Comparison of ENCODE assay signal across 14 cellular contexts in the genomic region with DNA sequence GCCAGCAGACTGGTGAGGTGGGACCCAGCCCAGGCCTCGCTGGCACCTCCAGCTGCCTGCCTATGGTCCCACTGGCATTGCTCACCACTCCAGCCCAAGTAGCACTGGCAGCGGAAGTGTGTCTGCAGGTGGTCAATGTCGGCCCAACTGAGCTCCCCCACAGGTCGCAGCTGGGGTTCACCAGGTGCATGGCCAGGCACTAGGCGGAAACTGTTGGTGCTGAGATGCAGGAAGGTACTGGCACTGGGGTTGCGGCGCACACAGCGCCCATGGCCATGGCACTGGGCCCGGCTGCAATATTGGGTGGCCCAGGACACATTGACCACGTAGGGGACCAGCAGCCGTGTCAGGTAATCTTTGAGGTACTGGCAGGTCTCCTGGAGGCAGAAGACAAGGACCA. TPM values are rescaled to one million over a fixed set of nuclear protein-coding genes. Genes with fewer than 3 reads are reported as not detected.
A peak's percentile ranks its signal among the peaks of the same experiment; 100 is the strongest.
DNase-seq lines count a peak whose midpoint lies in the region; ATAC-seq and TF ChIP-seq lines count a peak whose summit lies in the region.
"Had no signal": no experiment of that assay in that cellular context is flagged by ENCODE, and none has a peak within 500 bp of the region (broad histone marks: within the 10 kb centered on the region; RNA-seq: fewer than 3 reads in every experiment).

No MANE protein-coding gene starts in this region.

- H3K4me3 ChIP-seq in left ventricle myocardium inferior: peak overlapping the region; percentile 86
- H3K4me3 ChIP-seq in esophagus (ENCODE audit: low read depth in 1 of 2, low read length in 2 of 2): no peak overlapping the region
- H3K4me3 ChIP-seq in neural cell (ENCODE audit: low read length): peak overlapping the region; percentile 93

- no peak overlapping the region for H2AFZ ChIP-seq in neural cell (ENCODE audit: low read depth, low read length)

- TF ChIP-seq CTCF in left ventricle myocardium inferior (IDR thresholded peaks at IDR 0.05; ENCODE audit: borderline replicate concordance): no peak
- TF ChIP-seq CTCF in neural cell (IDR thresholded peaks at IDR 0.05; ENCODE audit: poor library complexity, severe bottlenecking): no peak

- no peaks in the 10 kb centered on the region for H3K9me2 ChIP-seq in neural cell (ENCODE audit: insufficient read depth, low read length)

- H3K36me3 ChIP-seq in left ventricle myocardium inferior (peaks cover 45% of the 10 kb centered on the region), esophagus (ENCODE audit: control insufficient read depth in 2 of 2, insufficient read depth in 2 of 2, low read length in 1 of 2) (peaks cover 0 to 10% of the 10 kb centered on the region in 2 donors), neural cell (ENCODE audit: insufficient read depth, low read length) (no peaks in the 10 kb centered on the region)

- H3K9me3 ChIP-seq in left ventricle myocardium inferior (replicated peaks) (no peaks in the 10 kb centered on the region), esophagus (ENCODE audit: control insufficient read depth in 2 of 2, insufficient read depth in 1 of 2, low read depth in 1 of 2, low read length in 1 of 2) (no peaks in the 10 kb centered on the region), neural cell (ENCODE audit: low read length) (no peaks in the 10 kb centered on the region)

- H3K27ac ChIP-seq in left ventricle myocardium inferior (replicated peaks) (peak overlapping the region; percentile 99), esophagus (ENCODE audit: low read depth in 2 of 2, low read length in 1 of 2) (peak overlapping the region; percentile 96 to 100), neural cell (ENCODE audit: low read length) (no peak overlapping the region)

- no peaks in the 10 kb centered on the region for H4K20me1 ChIP-seq in neural cell (ENCODE audit: insufficient read depth)

- no peaks in the 10 kb centered on the region for H3F3A ChIP-seq in neural cell (ENCODE audit: insufficient read depth, low read length, poor library complexity, severe bottlenecking)

- H3K79me2 ChIP-seq in neural cell (replicated peaks; ENCODE audit: insufficient read depth, low read length): peaks cover 23% of the 10 kb centered on the region

- H3K4me2 ChIP-seq in neural cell (ENCODE audit: low read length): no peak overlapping the region

- no peak for TF ChIP-seq EP300 in neural cell (conservative IDR thresholded peaks at IDR 0.05; ENCODE audit: poor library complexity, severe bottlenecking)

- 75 to 80% methylated on average over 11 of the region's 11 CpGs for WGBS in esophagus, 2 donors

- H3K4me1 ChIP-seq in left ventricle myocardium inferior: peaks cover 92% of the 10 kb centered on the region
- peaks cover 0 to 40% of the 10 kb centered on the region in 2 donors for H3K4me1 ChIP-seq in esophagus (ENCODE audit: control insufficient read depth in 2 of 2, insufficient read depth in 2 of 2, low read length in 1 of 2)

- no peak for ATAC-seq in left ventricle myocardium superior
- no peak for ATAC-seq in GM21360 (IDR thresholded peaks at IDR 0.05; ENCODE audit: unreplicated experiment)
- ATAC-seq in HG03354 (IDR thresholded peaks at IDR 0.05; ENCODE audit: poor library complexity, severe bottlenecking, unreplicated experiment): no peak
- ATAC-seq: activated T-cell treated with anti-CD3 and anti-CD28 coated beads, Interleukin-2, amount 50 U/mL, for 72 hours had no signal

- H3K27me3 ChIP-seq in left ventricle myocardium inferior (ENCODE audit: low read depth) (no peaks in the 10 kb centered on the region), esophagus (ENCODE audit: control insufficient read depth in 1 of 2, insufficient read depth in 2 of 2, low read length in 2 of 2) (no peaks in the 10 kb centered on the region), neural cell (ENCODE audit: insufficient read depth, low read depth, low read length) (no peaks in the 10 kb centered on the region)

- DNase-seq in left ventricle myocardium inferior (no peak), left ventricle myocardium superior (no peak), NCI-H1417 treated with DMSO at 0.1 percent for 48 hours (lab: John Stamatoyannopoulos, UW) (no peak), GM19240 (ENCODE audit: insufficient read length, low spot score) (no peak)
- DNase-seq: activated CD4-positive, alpha-beta T cell treated with anti-CD3 and anti-CD28 coated beads, Interleukin-2, amount 10 ng/mL, durations not matched to agents 7 days and 5 days; activated T-cell treated with anti-CD3 and anti-CD28 coated beads, Interleukin-2, amount 50 U/mL, for 72 hours; Calu3; MV-4-11; stimulated activated CD4-positive, alpha-beta T cell treated with anti-CD3 and anti-CD28 coated beads, Interleukin-2, amount 100 ng/mL, for 24 hours; stimulated activated CD8-positive, alpha-beta memory T cell treated with anti-CD3 and anti-CD28 coated beads, Interleukin-4, amount 100 ng/mL, for 48 hours had no signal

- no peak overlapping the region for H3K9ac ChIP-seq in neural cell (ENCODE audit: low read length)

- intact Hi-C loops in left ventricle myocardium inferior (cut with micrococcal nuclease): no loop called here
- intact Hi-C loops in left ventricle myocardium superior (cut with micrococcal nuclease): no loop called here

- TF ChIP-seq RAD21 in neural cell (conservative IDR thresholded peaks at IDR 0.05): no peak

TF ChIP-seq in neural cell, 6 proteins besides CTCF, POLR2A, EP300 and RAD21:
- no peak for TF ChIP-seq TAF1 (IDR thresholded peaks at IDR 0.05; ENCODE audit: low read depth)

RNA-seq across cellular contexts. Expression of gene HYAL2, which starts 4.4 kb away (rescaled TPM):
- total RNA-seq in left ventricle myocardium inferior (38.9 TPM), left ventricle myocardium superior (36.0 TPM)
- polyA plus RNA-seq in esophagus (10 to 100 TPM; 25.6 to 43.1 TPM), neural cell (116 and 138 TPM in 2 replicates)
- polyA minus RNA-seq in neural cell: 84.5 and 95.7 TPM in 2 replicates

RNA-seq across cellular contexts. Expression of gene TUSC2, which starts 9.9 kb away (rescaled TPM):
- total RNA-seq in left ventricle myocardium inferior (32.9 TPM), left ventricle myocardium superior (30.7 TPM)
- polyA plus RNA-seq in esophagus (10 to 100 TPM; 14.2 to 34.6 TPM), neural cell (88.8 and 106 TPM in 2 replicates)
- 28.6 and 35.3 TPM in 2 replicates for polyA minus RNA-seq in neural cell

RNA-seq across cellular contexts. Expression of gene HYAL1, which starts 14.8 kb away (rescaled TPM):
- total RNA-seq in left ventricle myocardium inferior (52.2 TPM), left ventricle myocardium superior (70.0 TPM)
- polyA plus RNA-seq in esophagus (1 to 10 TPM; 3.2 to 4.2 TPM), neural cell (2.2 and 4.7 TPM in 2 replicates)
- 3.2 and 3.6 TPM in 2 replicates for polyA minus RNA-seq in neural cell

RNA-seq across cellular contexts. Expression of gene HYAL3, which starts 19.0 kb away (rescaled TPM):
- total RNA-seq in left ventricle myocardium inferior (1.2 TPM), left ventricle myocardium superior (0.92 TPM)
- polyA plus RNA-seq in esophagus (1 to 10 TPM; 3.4 to 5.1 TPM), neural cell (8.8 and 9.1 TPM in 2 replicates)
- 2.7 and 6.1 TPM in 2 replicates for polyA minus RNA-seq in neural cell

RNA-seq across cellular contexts. Expression of gene NAA80, which starts 19.0 kb away (rescaled TPM):
- total RNA-seq in left ventricle myocardium inferior (5.3 TPM), left ventricle myocardium superior (6.7 TPM)
- polyA plus RNA-seq in esophagus (10 to 100 TPM in 1 of 2 donors, 1 to 10 TPM in 1; 6.9 to 11.2 TPM), neural cell (4.6 and 5.3 TPM in 2 replicates)
- 7.1 and 8.6 TPM in 2 replicates for polyA minus RNA-seq in neural cell

Comparison
In these comparisons a context has a peak if more than half of its experiments do, and no peak if none do; other contexts are left out.
1. H3K4me3 ChIP-seq: peak in left ventricle myocardium inferior (single experiment) and neural cell (single experiment); none in esophagus (0 of 2).